28 cellular contexts compared by ENCODE assay signal in genomic region chr5:81065492-81065891, GRCh38.
DNase-seq lines count a peak whose midpoint lies in the region; ATAC-seq and TF ChIP-seq lines count a peak whose summit lies in the region.
"Had no signal": no experiment of that assay in that cellular context is flagged by ENCODE, and none has a peak within 500 bp of the region (broad histone marks: within the 10 kb centered on the region; RNA-seq: fewer than 3 reads in every experiment).

No MANE protein-coding gene starts in this region.

- H3K36me3 Mint-ChIP-seq in WTC11: peaks cover 6% of the 10 kb centered on the region
- H3K36me3 Mint-ChIP-seq: memory B cell had no signal

- no peaks in the 10 kb centered on the region for H3K4me1 ChIP-seq in left ventricle myocardium inferior
- H3K4me1 ChIP-seq: gastroesophageal sphincter, suprapubic skin had no signal

- DNase-seq in left ventricle myocardium inferior (no peak), cardiac septum (ENCODE audit: low spot score) (no peak), WTC11 (ENCODE audit: low spot score) (no peak), lung microvascular endothelial cell (ENCODE audit: low read depth in 2 of 2) (peak; percentile 17 to 39), NCI-H1092 (lab: John Stamatoyannopoulos, UW) (no peak)
- DNase-seq: activated CD8-positive, alpha-beta memory T cell treated with anti-CD3 and anti-CD28 coated beads, Interleukin-2, amount 10 ng/mL, durations not matched to agents 7 days and 5 days; activated gamma-delta T cell treated with Interleukin-2 at 50 U/mL for 16 hours; activated naive CD8-positive, alpha-beta T cell treated with anti-CD3 and anti-CD28 coated beads, Interleukin-2, amount 50 U/mL, for 24 hours; activated T-cell treated with anti-CD3 and anti-CD28 coated beads, Interleukin-2, amount 50 U/mL, for 4 hours; hippocampal formation; KG1; NCI-H1417 treated with DMSO at 0.1 percent for 48 hours; NCI-H2029 treated with DMSO at 0.1 percent for 48 hours; NCI-H226; NCI-H748 treated with DMSO at 0.1 percent for 48 hours; ovary; small intestine; stimulated activated naive CD4-positive, alpha-beta T cell; T1000; WERI-Rb-1 had no signal

- H3K9me3 ChIP-seq in left ventricle myocardium inferior (replicated peaks): peaks cover 3% of the 10 kb centered on the region
- H3K9me3 ChIP-seq: ovary, suprapubic skin had no signal

- H3K27me3 Mint-ChIP-seq in WTC11 (ENCODE audit: low read depth): no peaks in the 10 kb centered on the region
- H3K27me3 Mint-ChIP-seq: activated CD8-positive, alpha-beta memory T cell treated with anti-CD3 and anti-CD28 coated beads, Interleukin-2, amount 10 ng/mL, durations not matched to agents 7 days and 5 days; activated naive CD8-positive, alpha-beta T cell treated with anti-CD3 and anti-CD28 coated beads, Interleukin-2, amount 50 U/mL, for 24 hours had no signal

- H3K36me3 ChIP-seq in left ventricle myocardium inferior: no peaks in the 10 kb centered on the region
- H3K36me3 ChIP-seq: gastroesophageal sphincter, ovary, suprapubic skin had no signal

- 0 out of 2 replicates have a peak overlapping the region, but pooled peaks have one; percentile 1 for H3K27ac Mint-ChIP-seq in WTC11
- H3K27ac Mint-ChIP-seq: activated CD8-positive, alpha-beta memory T cell treated with anti-CD3 and anti-CD28 coated beads, Interleukin-2, amount 10 ng/mL, durations not matched to agents 7 days and 5 days; activated naive CD8-positive, alpha-beta T cell treated with anti-CD3 and anti-CD28 coated beads, Interleukin-2, amount 50 U/mL, for 24 hours; memory B cell had no signal

- peaks cover 16% of the 10 kb centered on the region for H3K4me1 Mint-ChIP-seq in WTC11
- H3K4me1 Mint-ChIP-seq: activated CD8-positive, alpha-beta memory T cell treated with anti-CD3 and anti-CD28 coated beads, Interleukin-2, amount 10 ng/mL, durations not matched to agents 7 days and 5 days; memory B cell; neural crest cell had no signal

- POLR2A ChIA-PET in WTC11 (lab: Charles Lee): no interaction called here

- peaks cover 8% of the 10 kb centered on the region for H3K9me3 Mint-ChIP-seq in WTC11
- H3K9me3 Mint-ChIP-seq: neural crest cell had no signal

- H3K4me3 ChIP-seq in left ventricle myocardium inferior: no peak overlapping the region
- H3K4me3 ChIP-seq: gastroesophageal sphincter, GM12878, ovary, suprapubic skin had no signal

- CTCF ChIA-PET in WTC11 (lab: Charles Lee): interaction anchor here (0.8 kb wide), 1 partner anchor 43 kb away, joined by 3 read pairs; no protein-coding TSS in a partner anchor

- ATAC-seq in WTC11 (no peak; the same call in 1 of the 2 replicates), HG03439 (IDR thresholded peaks at IDR 0.05; ENCODE audit: unreplicated experiment) (no peak), GM18511 (IDR thresholded peaks at IDR 0.05; ENCODE audit: unreplicated experiment) (no peak)
- ATAC-seq: activated CD8-positive, alpha-beta memory T cell treated with anti-CD3 and anti-CD28 coated beads, Interleukin-2, amount 10 ng/mL, durations not matched to agents 7 days and 5 days; activated naive CD8-positive, alpha-beta T cell treated with anti-CD3 and anti-CD28 coated beads, Interleukin-2, amount 50 U/mL, for 24 hours; activated T-cell treated with anti-CD3 and anti-CD28 coated beads, Interleukin-2, amount 50 U/mL, for 4 hours; gastroesophageal sphincter; GM12878 had no signal

- H3K27me3 ChIP-seq in left ventricle myocardium inferior (ENCODE audit: low read depth): no peaks in the 10 kb centered on the region
- H3K27me3 ChIP-seq: gastroesophageal sphincter, ovary, suprapubic skin had no signal

- intact Hi-C loops in left ventricle myocardium inferior (cut with micrococcal nuclease) (no loop called here), cardiac septum (cut with DNase I) (loop anchor here (5.0 kb wide), 2 partner anchors 88 to 103 kb away; partner anchors contain the start of gene RASGRF2)

- peak overlapping the region; percentile 14 for H3K27ac ChIP-seq in left ventricle myocardium inferior (replicated peaks)
- H3K27ac ChIP-seq: gastroesophageal sphincter, HL-60, suprapubic skin, WERI-Rb-1 had no signal

- no peak overlapping the region for H3K4me3 Mint-ChIP-seq in WTC11
- H3K4me3 Mint-ChIP-seq: activated CD8-positive, alpha-beta memory T cell treated with anti-CD3 and anti-CD28 coated beads, Interleukin-2, amount 10 ng/mL, durations not matched to agents 7 days and 5 days; activated naive CD8-positive, alpha-beta T cell treated with anti-CD3 and anti-CD28 coated beads, Interleukin-2, amount 50 U/mL, for 24 hours; activated T-cell treated with anti-CD3 and anti-CD28 coated beads, Interleukin-2, amount 50 U/mL, for 4 hours; memory B cell; neural crest cell had no signal

- TF ChIP-seq CTCF in left ventricle myocardium inferior (IDR thresholded peaks at IDR 0.05; ENCODE audit: borderline replicate concordance) (no peak), WTC11 (IDR thresholded peaks at IDR 0.05) (no peak)

TF ChIP-seq in WTC11, 78 proteins besides CTCF, POLR2A, EP300 and RAD21 (continues in another document):
- no peak for TF ChIP-seq FOXP1 (CRISPR knock-in tag; IDR thresholded peaks at IDR 0.05; ENCODE audit: borderline replicate concordance)
- no peak for TF ChIP-seq ZNF263 (CRISPR knock-in tag; IDR thresholded peaks at IDR 0.05; ENCODE audit: low read depth)
- no peak for TF ChIP-seq HMGA2 (CRISPR knock-in tag; IDR thresholded peaks at IDR 0.05)
- TF ChIP-seq, protein P1, sequence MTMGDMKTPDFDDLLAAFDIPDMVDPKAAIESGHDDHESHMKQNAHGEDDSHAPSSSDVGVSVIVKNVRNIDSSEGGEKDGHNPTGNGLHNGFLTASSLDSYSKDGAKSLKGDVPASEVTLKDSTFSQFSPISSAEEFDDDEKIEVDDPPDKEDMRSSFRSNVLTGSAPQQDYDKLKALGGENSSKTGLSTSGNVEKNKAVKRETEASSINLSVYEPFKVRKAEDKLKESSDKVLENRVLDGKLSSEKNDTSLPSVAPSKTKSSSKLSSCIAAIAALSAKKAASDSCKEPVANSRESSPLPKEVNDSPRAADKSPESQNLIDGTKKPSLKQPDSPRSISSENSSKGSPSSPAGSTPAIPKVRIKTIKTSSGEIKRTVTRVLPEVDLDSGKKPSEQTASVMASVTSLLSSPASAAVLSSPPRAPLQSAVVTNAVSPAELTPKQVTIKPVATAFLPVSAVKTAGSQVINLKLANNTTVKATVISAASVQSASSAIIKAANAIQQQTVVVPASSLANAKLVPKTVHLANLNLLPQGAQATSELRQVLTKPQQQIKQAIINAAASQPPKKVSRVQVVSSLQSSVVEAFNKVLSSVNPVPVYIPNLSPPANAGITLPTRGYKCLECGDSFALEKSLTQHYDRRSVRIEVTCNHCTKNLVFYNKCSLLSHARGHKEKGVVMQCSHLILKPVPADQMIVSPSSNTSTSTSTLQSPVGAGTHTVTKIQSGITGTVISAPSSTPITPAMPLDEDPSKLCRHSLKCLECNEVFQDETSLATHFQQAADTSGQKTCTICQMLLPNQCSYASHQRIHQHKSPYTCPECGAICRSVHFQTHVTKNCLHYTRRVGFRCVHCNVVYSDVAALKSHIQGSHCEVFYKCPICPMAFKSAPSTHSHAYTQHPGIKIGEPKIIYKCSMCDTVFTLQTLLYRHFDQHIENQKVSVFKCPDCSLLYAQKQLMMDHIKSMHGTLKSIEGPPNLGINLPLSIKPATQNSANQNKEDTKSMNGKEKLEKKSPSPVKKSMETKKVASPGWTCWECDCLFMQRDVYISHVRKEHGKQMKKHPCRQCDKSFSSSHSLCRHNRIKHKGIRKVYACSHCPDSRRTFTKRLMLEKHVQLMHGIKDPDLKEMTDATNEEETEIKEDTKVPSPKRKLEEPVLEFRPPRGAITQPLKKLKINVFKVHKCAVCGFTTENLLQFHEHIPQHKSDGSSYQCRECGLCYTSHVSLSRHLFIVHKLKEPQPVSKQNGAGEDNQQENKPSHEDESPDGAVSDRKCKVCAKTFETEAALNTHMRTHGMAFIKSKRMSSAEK (CRISPR knock-in tag; IDR thresholded peaks at IDR 0.05; ENCODE audit: borderline replicate concordance): no peak
- no peak for TF ChIP-seq ATF1 (CRISPR knock-in tag; IDR thresholded peaks at IDR 0.05)
- TF ChIP-seq FOXK1 (CRISPR knock-in tag; IDR thresholded peaks at IDR 0.05): no peak
- TF ChIP-seq ZNF219 (CRISPR knock-in tag; IDR thresholded peaks at IDR 0.05; ENCODE audit: borderline replicate concordance): no peak
- TF ChIP-seq ZBTB21 (CRISPR knock-in tag; IDR thresholded peaks at IDR 0.05; ENCODE audit: borderline replicate concordance): no peak
- no peak for TF ChIP-seq CREM (CRISPR knock-in tag; IDR thresholded peaks at IDR 0.05)
- no peak for TF ChIP-seq PRRX2 (CRISPR knock-in tag; IDR thresholded peaks at IDR 0.05)
- TF ChIP-seq, protein P2, sequence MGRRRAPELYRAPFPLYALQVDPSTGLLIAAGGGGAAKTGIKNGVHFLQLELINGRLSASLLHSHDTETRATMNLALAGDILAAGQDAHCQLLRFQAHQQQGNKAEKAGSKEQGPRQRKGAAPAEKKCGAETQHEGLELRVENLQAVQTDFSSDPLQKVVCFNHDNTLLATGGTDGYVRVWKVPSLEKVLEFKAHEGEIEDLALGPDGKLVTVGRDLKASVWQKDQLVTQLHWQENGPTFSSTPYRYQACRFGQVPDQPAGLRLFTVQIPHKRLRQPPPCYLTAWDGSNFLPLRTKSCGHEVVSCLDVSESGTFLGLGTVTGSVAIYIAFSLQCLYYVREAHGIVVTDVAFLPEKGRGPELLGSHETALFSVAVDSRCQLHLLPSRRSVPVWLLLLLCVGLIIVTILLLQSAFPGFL (CRISPR knock-in tag; IDR thresholded peaks at IDR 0.05; ENCODE audit: borderline replicate concordance): no peak
- TF ChIP-seq ATF3 (CRISPR knock-in tag; conservative IDR thresholded peaks at IDR 0.05): no peak
- TF ChIP-seq ZNF317 (CRISPR knock-in tag; IDR thresholded peaks at IDR 0.05; ENCODE audit: borderline replicate concordance, low read depth): no peak
- TF ChIP-seq CREB1 (CRISPR knock-in tag; IDR thresholded peaks at IDR 0.05): no peak
- TF ChIP-seq TCF7 (CRISPR knock-in tag; IDR thresholded peaks at IDR 0.05; ENCODE audit: low read depth): no peak

Comparison
In these comparisons a context has a peak if more than half of its experiments do, and no peak if none do; other contexts are left out.
1. DNase-seq: peak in lung microvascular endothelial cell (2 of 2); none in left ventricle myocardium inferior (single experiment), cardiac septum (single experiment), WTC11 (single experiment) and NCI-H1092 (single experiment).